In the genomic region with DNA sequence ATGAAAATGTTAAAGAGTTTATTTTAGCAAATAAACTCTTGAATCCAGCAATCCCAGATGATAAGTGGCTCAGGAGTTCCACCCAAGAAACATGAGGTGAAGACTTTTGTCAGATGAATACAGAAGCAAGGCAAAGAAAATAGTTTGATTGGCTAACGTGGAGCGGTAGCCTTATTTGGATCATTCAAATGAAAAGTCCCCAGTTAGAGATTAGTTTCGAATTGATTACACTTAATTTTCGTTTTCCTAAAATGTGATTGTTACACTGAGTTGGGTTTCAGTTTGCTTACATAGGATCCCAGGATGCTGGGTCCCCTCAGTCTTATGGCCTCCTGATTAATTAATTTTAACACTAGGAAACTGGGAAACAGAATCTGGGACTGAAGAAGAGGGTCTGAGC, we compare ENCODE assay signal across 24 cellular contexts.
DNase-seq lines count a peak whose midpoint lies in the region; ATAC-seq and TF ChIP-seq lines count a peak whose summit lies in the region.
"Had no signal": no experiment of that assay in that cellular context is flagged by ENCODE, and none has a peak within 500 bp of the region (broad histone marks: within the 10 kb centered on the region; RNA-seq: fewer than 3 reads in every experiment).

No MANE protein-coding gene starts in this region.

- DNase-seq in progenitor cell of endocrine pancreas (ENCODE audit: low spot score, unreplicated experiment) (no peak), body of pancreas (no peak)
- no peak for DNase-seq in activated CD4-positive, alpha-beta T cell treated with anti-CD3 and anti-CD28 coated beads for 4 hours
- DNase-seq in NK-92 treated with Interleukin-12 subunit alpha and Interleukin-12 subunit beta, amount 100 ng/mL, for 24 hours (lab: John Stamatoyannopoulos, UW), result no peak
- DNase-seq: 8988T; ACHN; BE2C; C1 segment of cervical spinal cord; CD4-positive, alpha-beta memory T cell; CD4-positive, CD25-positive, alpha-beta regulatory T cell; CD8-positive, alpha-beta memory T cell; COR-L47; DMS 273 treated with DMSO at 0.1 percent for 48 hours; DMS153; DMS53; DMS79; DND-41; EL; GDM1 had no signal

- 90 to 92% methylated on average over 4 of the region's 4 CpGs for WGBS in body of pancreas, 2 donors

- H3K27ac ChIP-seq in OCI-LY3 (ENCODE audit: low read length), result peak overlapping the region; percentile 18; the same call in 1 of the 2 replicates
- no peak overlapping the region for H3K27ac ChIP-seq in body of pancreas
- H3K27ac ChIP-seq: BLaER1 had no signal

- H3K9me3 Mint-ChIP-seq in progenitor cell of endocrine pancreas (ENCODE audit: low read depth), result peaks cover 3% of the 10 kb centered on the region

- H3K27ac Mint-ChIP-seq in progenitor cell of endocrine pancreas, result peak overlapping the region; percentile 65
- H3K27ac Mint-ChIP-seq: CD14-positive monocyte; CD4-positive, alpha-beta memory T cell; CD4-positive, CD25-positive, alpha-beta regulatory T cell; CD8-positive, alpha-beta memory T cell had no signal

- H3K9ac ChIP-seq in OCI-LY3 (ENCODE audit: low read length), result no peak overlapping the region
- H3K9ac ChIP-seq: BLaER1 had no signal

- H4K20me1 ChIP-seq in OCI-LY3 (ENCODE audit: insufficient read depth, low read length), result no peaks in the 10 kb centered on the region
- H4K20me1 ChIP-seq: BLaER1 had no signal

- ATAC-seq in GM19463 (IDR thresholded peaks at IDR 0.05; ENCODE audit: unreplicated experiment), result peak; percentile 68
- ATAC-seq in body of pancreas, result no peak
- ATAC-seq: GM12878 had no signal

- no peak for TF ChIP-seq CTCF in OCI-LY3 (IDR thresholded peaks at IDR 0.05; ENCODE audit: low read depth, low read length)
- no peak for TF ChIP-seq CTCF in progenitor cell of endocrine pancreas (IDR thresholded peaks at IDR 0.05; ENCODE audit: unreplicated experiment)
- TF ChIP-seq CTCF in body of pancreas (IDR thresholded peaks at IDR 0.05), result no peak

- no peaks in the 10 kb centered on the region for H3K27me3 Mint-ChIP-seq in progenitor cell of endocrine pancreas
- H3K27me3 Mint-ChIP-seq: CD4-positive, alpha-beta memory T cell; CD4-positive, CD25-positive, alpha-beta regulatory T cell had no signal

- no peak for TF ChIP-seq POLR2A in body of pancreas (IDR thresholded peaks at IDR 0.05)

- no peaks in the 10 kb centered on the region for H3K4me1 Mint-ChIP-seq in progenitor cell of endocrine pancreas (ENCODE audit: low read depth)
- H3K4me1 Mint-ChIP-seq: CD4-positive, CD25-positive, alpha-beta regulatory T cell had no signal

- H3K36me3 ChIP-seq in OCI-LY3 (replicated peaks; ENCODE audit: low read depth, low read length) (no peaks in the 10 kb centered on the region), body of pancreas (replicated peaks in 1 of 2; ENCODE audit: insufficient read depth in 1 of 2, low read depth in 2 of 2) (no peaks in the 10 kb centered on the region)
- H3K36me3 ChIP-seq: BE2C, BLaER1 had no signal

- intact Hi-C loops in body of pancreas (cut with DNase I), result no loop called here

- peaks cover 13% of the 10 kb centered on the region for H3K36me3 Mint-ChIP-seq in progenitor cell of endocrine pancreas (ENCODE audit: insufficient read depth)
- H3K36me3 Mint-ChIP-seq: CD4-positive, CD25-positive, alpha-beta regulatory T cell had no signal

- H3K4me3 Mint-ChIP-seq in progenitor cell of endocrine pancreas (ENCODE audit: low read depth), result no peak overlapping the region
- H3K4me3 Mint-ChIP-seq: CD14-positive monocyte; CD4-positive, alpha-beta memory T cell; CD4-positive, CD25-positive, alpha-beta regulatory T cell; CD8-positive, alpha-beta memory T cell had no signal

- peak overlapping the region; percentile 49 for H3K4me2 ChIP-seq in OCI-LY3 (ENCODE audit: low read length)
- H3K4me2 ChIP-seq: BLaER1 had no signal

- no peak overlapping the region for H2AFZ ChIP-seq in OCI-LY3 (ENCODE audit: low read depth, low read length)

- H3K79me2 ChIP-seq in OCI-LY3 (ENCODE audit: low read length), result no peaks in the 10 kb centered on the region

- H3K9me3 ChIP-seq in OCI-LY3 (ENCODE audit: insufficient read depth, low read length), result no peaks in the 10 kb centered on the region
- H3K9me3 ChIP-seq in body of pancreas, result no peaks in the 10 kb centered on the region
- H3K9me3 ChIP-seq: BE2C, BLaER1 had no signal

- H3K4me3 ChIP-seq in OCI-LY3 (ENCODE audit: low read length) (peak overlapping the region; percentile 3; the same call in 1 of the 2 replicates), body of pancreas (no peak overlapping the region)
- H3K4me3 ChIP-seq: BLaER1, GM12878 had no signal

- H3K27me3 ChIP-seq in OCI-LY3 (ENCODE audit: low read depth, low read length) (no peaks in the 10 kb centered on the region), body of pancreas (no peaks in the 10 kb centered on the region)
- H3K27me3 ChIP-seq: BE2C had no signal

- peaks cover 13% of the 10 kb centered on the region for H3K4me1 ChIP-seq in OCI-LY3 (ENCODE audit: low read length)
- H3K4me1 ChIP-seq in body of pancreas, result no peaks in the 10 kb centered on the region
- H3K4me1 ChIP-seq: BE2C, BLaER1 had no signal
